In the genomic region with DNA sequence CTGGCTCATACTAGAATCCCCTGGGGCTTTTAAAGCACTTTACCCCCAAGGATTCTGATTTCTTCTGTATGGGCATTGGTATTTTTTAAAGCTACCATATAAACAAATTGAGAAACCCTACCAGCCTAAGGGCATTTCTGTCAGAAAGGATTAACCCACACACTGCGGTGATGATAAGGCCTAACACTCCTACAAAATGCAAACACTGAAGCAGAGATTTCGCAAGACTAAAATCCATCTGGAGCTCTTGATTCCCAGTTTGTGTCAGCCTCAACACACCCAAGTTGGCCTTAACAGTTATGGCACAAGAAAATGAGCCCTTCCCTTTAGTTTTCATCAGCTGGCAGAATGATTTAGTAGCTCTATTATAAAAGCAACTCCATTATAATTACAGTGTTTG, we compare ENCODE assay signal across 14 cellular contexts.
DNase-seq lines count a peak whose midpoint lies in the region; ATAC-seq, FAIRE-seq and TF ChIP-seq lines count a peak whose summit lies in the region.
"Had no signal": no experiment of that assay in that cellular context is flagged by ENCODE, and none has a peak within 500 bp of the region (broad histone marks: within the 10 kb centered on the region; RNA-seq: fewer than 3 reads in every experiment).

No MANE protein-coding gene starts in this region.

- no peak for FAIRE-seq in GM12892 (lab: Jason Lieb, UNC)
- FAIRE-seq: astrocyte had no signal

- WGBS in sigmoid colon, 2 donors = 78% methylated on average over 2 of the region's 2 CpGs

- H3K27ac ChIP-seq in PC-9 (no peak overlapping the region), ascending aorta (no peak overlapping the region), sigmoid colon (no peak overlapping the region)
- H3K27ac ChIP-seq: ovary, testis had no signal

- no peak overlapping the region for H2AFZ ChIP-seq in PC-9

- no peaks in the 10 kb centered on the region for H3K36me3 ChIP-seq in PC-9 (ENCODE audit: low read depth)
- no peaks in the 10 kb centered on the region for H3K36me3 ChIP-seq in ascending aorta
- H3K36me3 ChIP-seq in sigmoid colon = no peaks in the 10 kb centered on the region
- H3K36me3 ChIP-seq: ovary had no signal

- H3K4me3 ChIP-seq in PC-9 (no peak overlapping the region), fibroblast of the aortic adventitia (ENCODE audit: low read depth, low read length) (no peak overlapping the region), ascending aorta (no peak overlapping the region), sigmoid colon (no peak overlapping the region)
- H3K4me3 ChIP-seq: ovary, testis had no signal

- TF ChIP-seq POLR2A in GM12892 (IDR thresholded peaks at IDR 0.05; ENCODE audit: low read depth, low read length) (no peak), sigmoid colon (IDR thresholded peaks at IDR 0.05) (no peak)

- POLR2A ChIA-PET in PC-9 (lab: Charles Lee; ENCODE audit: unreplicated experiment) = interaction anchor here (0.6 kb wide), 1 partner anchor 42 kb away, joined by 5 read pairs; no protein-coding TSS in a partner anchor

- no peaks in the 10 kb centered on the region for H4K20me1 ChIP-seq in PC-9 (ENCODE audit: insufficient read depth)

- no peaks in the 10 kb centered on the region for H3F3A ChIP-seq in PC-9 (ENCODE audit: insufficient read depth, low read depth)

- H3K27me3 ChIP-seq in PC-9 (ENCODE audit: insufficient read depth, low read depth) = no peaks in the 10 kb centered on the region
- no peaks in the 10 kb centered on the region for H3K27me3 ChIP-seq in ascending aorta
- H3K27me3 ChIP-seq in sigmoid colon = no peaks in the 10 kb centered on the region
- H3K27me3 ChIP-seq: ovary, testis had no signal

- BruUV-seq in PC-9 (replicated peaks; lab: Mats Ljungman, UMichigan) = no TSS peak

- TF ChIP-seq CTCF in PC-9 (conservative IDR thresholded peaks at IDR 0.05) (no peak), fibroblast of the aortic adventitia (IDR thresholded peaks at IDR 0.05; ENCODE audit: insufficient read depth, low read length) (no peak), ascending aorta (IDR thresholded peaks at IDR 0.05) (no peak), sigmoid colon (IDR thresholded peaks at IDR 0.05) (no peak)

- no peaks in the 10 kb centered on the region for H3K4me1 ChIP-seq in PC-9 (replicated peaks; ENCODE audit: insufficient read depth)
- no peaks in the 10 kb centered on the region for H3K4me1 ChIP-seq in ascending aorta
- H3K4me1 ChIP-seq in sigmoid colon = no peaks in the 10 kb centered on the region
- H3K4me1 ChIP-seq: testis had no signal

- H3K9me2 ChIP-seq in PC-9 (ENCODE audit: insufficient read depth) = no peaks in the 10 kb centered on the region

- DNase-seq in left ventricle myocardium superior (no peak), cardiac septum (ENCODE audit: low spot score) (no peak), PC-9 (peak; percentile 4 to 49), fibroblast of the aortic adventitia (ENCODE audit: low read depth) (peak; percentile 25), ascending aorta (ENCODE audit: low spot score in 2 of 2) (no peak), GM12892 (ENCODE audit: insufficient read length) (no peak), glomerular visceral epithelial cell (ENCODE audit: extremely low spot score) (no peak), sigmoid colon (no peak)
- DNase-seq: activated CD4-positive, alpha-beta T cell treated with anti-CD3 and anti-CD28 coated beads, Interleukin-2, amount 50 U/mL, for 48 hours; NCI-H526 treated with DMSO at 0.1 percent for 48 hours; ovary; stimulated activated CD4-positive, alpha-beta T cell treated with anti-CD3 and anti-CD28 coated beads, Interleukin-15, amount 100 ng/mL, for 24 hours; testis had no signal

- no peak overlapping the region for H3K4me2 ChIP-seq in PC-9

- CTCF ChIA-PET in PC-9 (lab: Charles Lee) = no interaction called here

- peak; percentile 31 for ATAC-seq in left ventricle myocardium superior

- H3K79me2 ChIP-seq in PC-9 (ENCODE audit: low read depth) = no peaks in the 10 kb centered on the region

- intact Hi-C loops in left ventricle myocardium superior (cut with micrococcal nuclease) (no loop called here), cardiac septum (cut with DNase I) (no loop called here), PC-9 (cut with micrococcal nuclease; ENCODE audit: unreplicated experiment) (no loop called here), ascending aorta (cut with DNase I) (no loop called here), sigmoid colon (cut with DNase I) (no loop called here)

- no peak for TF ChIP-seq EP300 in sigmoid colon (IDR thresholded peaks at IDR 0.05)

- H3K9me3 ChIP-seq in PC-9 (ENCODE audit: insufficient read depth, low read depth) (no peaks in the 10 kb centered on the region), ascending aorta (no peaks in the 10 kb centered on the region), sigmoid colon (no peaks in the 10 kb centered on the region)
- H3K9me3 ChIP-seq: ovary, testis had no signal

Comparison
In these comparisons a context has a peak if more than half of its experiments do, and no peak if none do; other contexts are left out.
1. DNase-seq: peak in PC-9 (2 of 2) and fibroblast of the aortic adventitia (single experiment); none in left ventricle myocardium superior (single experiment), cardiac septum (single experiment), ascending aorta (0 of 2), GM12892 (single experiment), glomerular visceral epithelial cell (single experiment) and sigmoid colon (single experiment).